8 cellular contexts compared by ENCODE assay signal in the genomic region with DNA sequence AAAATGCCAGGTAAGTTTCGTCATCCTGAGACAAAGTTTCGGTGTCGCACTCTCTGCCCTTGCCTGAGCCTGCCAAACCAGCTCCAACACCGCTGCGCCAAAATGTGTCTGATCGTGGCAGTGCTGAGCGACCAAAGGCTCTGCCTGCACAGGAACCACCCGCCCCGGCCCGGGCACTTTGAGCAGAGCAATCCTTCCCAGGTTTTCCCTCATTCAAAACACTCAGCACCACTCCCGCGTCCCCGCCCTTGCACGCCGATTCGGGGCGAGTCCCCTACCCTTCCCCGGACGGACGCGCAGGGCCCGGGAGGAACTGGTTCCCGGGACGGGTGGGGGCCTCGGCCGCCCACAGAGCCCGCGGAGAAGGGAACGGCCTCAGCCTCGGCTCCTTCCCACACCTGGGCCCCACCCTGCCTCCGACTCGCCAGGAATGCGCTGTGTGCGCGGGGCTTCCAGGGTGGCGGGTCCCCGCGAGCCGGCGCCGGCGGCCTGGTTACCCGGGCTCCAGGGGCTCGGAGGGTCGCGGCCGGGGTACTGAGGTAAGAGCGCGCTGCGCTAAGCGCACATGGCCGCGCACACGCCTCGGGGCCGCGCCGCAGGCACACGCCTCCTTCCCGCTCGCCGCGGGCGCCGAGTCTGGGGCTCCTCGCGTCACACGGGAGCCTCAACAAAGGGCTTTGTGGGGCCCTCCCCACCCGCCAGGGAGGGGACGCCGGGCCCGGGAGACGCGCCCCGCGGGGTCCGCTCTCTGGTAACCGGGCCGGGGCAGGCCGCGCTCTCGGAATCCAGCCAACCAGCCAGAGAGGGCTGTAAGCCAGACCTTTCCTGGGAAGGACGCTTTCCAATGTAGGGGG. TPM values are rescaled to one million over a fixed set of nuclear protein-coding genes. Genes with fewer than 3 reads are reported as not detected.
DNase-seq lines count a peak whose midpoint lies in the region; ATAC-seq, FAIRE-seq and TF ChIP-seq lines count a peak whose summit lies in the region.

A gene with protein sequence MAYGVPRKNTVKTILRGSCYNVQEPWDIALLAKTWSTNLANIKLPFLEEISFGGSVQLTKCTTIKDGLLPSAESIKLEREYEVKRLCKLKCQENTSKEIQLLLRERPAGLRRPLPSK (minus strand): TSS at position 638 of the 854 bp plus-strand sequence. CDS start 902 bp downstream, outside the sequence.

- H3K4me1 Mint-ChIP-seq in activated naive CD8-positive, alpha-beta T cell treated with anti-CD3 and anti-CD28 coated beads, Interleukin-2, amount 10 ng/mL, durations not matched to agents 7 days and 5 days: peaks cover 5% of the 10 kb centered on the region

- peaks cover 25% of the 10 kb centered on the region for H3K27me3 Mint-ChIP-seq in activated naive CD8-positive, alpha-beta T cell treated with anti-CD3 and anti-CD28 coated beads, Interleukin-2, amount 10 ng/mL, durations not matched to agents 7 days and 5 days

- H3K9me3 ChIP-seq in Peyer's patch (no peaks in the 10 kb centered on the region), heart left ventricle (no peaks in the 10 kb centered on the region)

- H3K36me3 Mint-ChIP-seq in activated naive CD8-positive, alpha-beta T cell treated with anti-CD3 and anti-CD28 coated beads, Interleukin-2, amount 10 ng/mL, durations not matched to agents 7 days and 5 days: no peaks in the 10 kb centered on the region

- no peak within 1 kb of the TSS for H3K27ac Mint-ChIP-seq in activated naive CD8-positive, alpha-beta T cell treated with anti-CD3 and anti-CD28 coated beads, Interleukin-2, amount 10 ng/mL, durations not matched to agents 7 days and 5 days

- H3K9me3 Mint-ChIP-seq in activated naive CD8-positive, alpha-beta T cell treated with anti-CD3 and anti-CD28 coated beads, Interleukin-2, amount 10 ng/mL, durations not matched to agents 7 days and 5 days: no peaks in the 10 kb centered on the region

- FAIRE-seq in HTR-8/SVneo (lab: Jason Lieb, UNC): no peak

- ATAC-seq in activated naive CD8-positive, alpha-beta T cell treated with anti-CD3 and anti-CD28 coated beads, Interleukin-2, amount 10 ng/mL, durations not matched to agents 7 days and 5 days (ENCODE audit: low read depth): peak; percentile 76
- ATAC-seq in heart left ventricle (peak; percentile 44 to 86 (median 78)), omental fat pad (ENCODE audit: low FRiP score) (peak; percentile 55), GM18870 (IDR thresholded peaks at IDR 0.05; ENCODE audit: unreplicated experiment) (no peak)

- TF ChIP-seq CTCF in GM20000 (IDR thresholded peaks at IDR 0.05; ENCODE audit: extremely low read depth, missing control alignments) (no peak), Peyer's patch (IDR thresholded peaks at IDR 0.05) (no peak), heart left ventricle (IDR thresholded peaks at IDR 0.05) (no peak), omental fat pad (IDR thresholded peaks at IDR 0.05) (no peak)

- peak within 1 kb of the TSS in 2 of 4 donors; percentile 16 to 21 for H3K27ac ChIP-seq in Peyer's patch
- H3K27ac ChIP-seq in heart left ventricle: peak within 1 kb of the TSS in 8 of 12 donors; percentile 11 to 71 (median 56)

- POLR2A ChIA-PET in activated naive CD8-positive, alpha-beta T cell treated with anti-CD3 and anti-CD28 coated beads, Interleukin-2, amount 10 ng/mL, durations not matched to agents 7 days and 5 days (lab: Charles Lee): no interaction called here

- 1 to 4% (median 3%) methylated on average over 33 to 83 of the region's 83 CpGs for WGBS in heart left ventricle, 4 donors

- DNase-seq in COLO668 (lab: John Stamatoyannopoulos, UW; ENCODE audit: unreplicated experiment): peak; percentile 77
- peak; percentile 61 for DNase-seq in GM20000 (ENCODE audit: low spot score)
- DNase-seq in HTR-8/SVneo (ENCODE audit: insufficient read length, low spot score): peak; percentile 39
- DNase-seq in Peyer's patch: peak; percentile 21 to 70 (median 62)
- DNase-seq in activated naive CD8-positive, alpha-beta T cell treated with anti-CD3 and anti-CD28 coated beads, Interleukin-2, amount 10 ng/mL, durations not matched to agents 7 days and 5 days: peak; percentile 58
- DNase-seq in heart left ventricle: peak; percentile 46 to 68 (median 59)
- DNase-seq in omental fat pad (ENCODE audit: low spot score): no peak

- H3K4me1 ChIP-seq in Peyer's patch (peaks cover 0 to 12% (median 3%) of the 10 kb centered on the region in 4 donors), heart left ventricle (peaks cover 0 to 19% (median 4%) of the 10 kb centered on the region in 12 donors)

- intact Hi-C loops in heart left ventricle (cut with DNase I): loop anchor here in 4 of 10 donors (2.0 to 10.0 kb wide), 3 partner anchors 87 to 395 kb away; a partner anchor contains a TSS

- H3K4me3 ChIP-seq in Peyer's patch: peak within 1 kb of the TSS; percentile 49 to 69 (median 56)
- H3K4me3 ChIP-seq in heart left ventricle: peak within 1 kb of the TSS; percentile 57 to 95 (median 82)

- H3K4me3 Mint-ChIP-seq in activated naive CD8-positive, alpha-beta T cell treated with anti-CD3 and anti-CD28 coated beads, Interleukin-2, amount 10 ng/mL, durations not matched to agents 7 days and 5 days: peak within 1 kb of the TSS; percentile 76

- no peaks in the 10 kb centered on the region for H3K27me3 ChIP-seq in Peyer's patch
- peaks cover 0 to 9% (median 0%) of the 10 kb centered on the region in 9 donors for H3K27me3 ChIP-seq in heart left ventricle

- no peak for TF ChIP-seq POLR2A in Peyer's patch (IDR thresholded peaks at IDR 0.05)
- no peak for TF ChIP-seq POLR2A in heart left ventricle (IDR thresholded peaks at IDR 0.05)

- H3K36me3 ChIP-seq in Peyer's patch (no peaks in the 10 kb centered on the region), heart left ventricle (peaks cover 0 to 9% (median 0%) of the 10 kb centered on the region in 9 donors)

RNA-seq across cellular contexts. Expression of the gene that starts here (rescaled TPM):
- total RNA-seq in Peyer's patch: 1 to 10 TPM in 2 of 4 donors, not detected in 2; 1.7 to 6.6 TPM
- total RNA-seq in activated naive CD8-positive, alpha-beta T cell treated with anti-CD3 and anti-CD28 coated beads, Interleukin-2, amount 10 ng/mL, durations not matched to agents 7 days and 5 days: under 1 TPM in 1 of 2 experiments, not detected in 1; 0.44 TPM
- 1 to 10 TPM in 5 of 9 donors, under 1 TPM in 2, not detected in 2; 0.61 to 2.4 (median 1.2) TPM for total RNA-seq in heart left ventricle
- polyA plus RNA-seq in heart left ventricle: under 1 TPM in 1 of 2 donors, not detected in 1; 0.36 TPM
- total RNA-seq in omental fat pad: 1 to 10 TPM in 2 of 4 donors, under 1 TPM in 1, not detected in 1; 0.48 to 2.2 (median 1.5) TPM

Comparison
In these comparisons a context has a peak if more than half of its experiments do, and no peak if none do; other contexts are left out.
1. Peak in DNase-seq and ATAC-seq in activated naive CD8-positive, alpha-beta T cell treated with anti-CD3 and anti-CD28 coated beads, Interleukin-2, amount 10 ng/mL, durations not matched to agents 7 days and 5 days; RNA of the gene not detected or under 1 TPM.